Comparison of ENCODE assay signal across 1 cellular context in the genomic region with DNA sequence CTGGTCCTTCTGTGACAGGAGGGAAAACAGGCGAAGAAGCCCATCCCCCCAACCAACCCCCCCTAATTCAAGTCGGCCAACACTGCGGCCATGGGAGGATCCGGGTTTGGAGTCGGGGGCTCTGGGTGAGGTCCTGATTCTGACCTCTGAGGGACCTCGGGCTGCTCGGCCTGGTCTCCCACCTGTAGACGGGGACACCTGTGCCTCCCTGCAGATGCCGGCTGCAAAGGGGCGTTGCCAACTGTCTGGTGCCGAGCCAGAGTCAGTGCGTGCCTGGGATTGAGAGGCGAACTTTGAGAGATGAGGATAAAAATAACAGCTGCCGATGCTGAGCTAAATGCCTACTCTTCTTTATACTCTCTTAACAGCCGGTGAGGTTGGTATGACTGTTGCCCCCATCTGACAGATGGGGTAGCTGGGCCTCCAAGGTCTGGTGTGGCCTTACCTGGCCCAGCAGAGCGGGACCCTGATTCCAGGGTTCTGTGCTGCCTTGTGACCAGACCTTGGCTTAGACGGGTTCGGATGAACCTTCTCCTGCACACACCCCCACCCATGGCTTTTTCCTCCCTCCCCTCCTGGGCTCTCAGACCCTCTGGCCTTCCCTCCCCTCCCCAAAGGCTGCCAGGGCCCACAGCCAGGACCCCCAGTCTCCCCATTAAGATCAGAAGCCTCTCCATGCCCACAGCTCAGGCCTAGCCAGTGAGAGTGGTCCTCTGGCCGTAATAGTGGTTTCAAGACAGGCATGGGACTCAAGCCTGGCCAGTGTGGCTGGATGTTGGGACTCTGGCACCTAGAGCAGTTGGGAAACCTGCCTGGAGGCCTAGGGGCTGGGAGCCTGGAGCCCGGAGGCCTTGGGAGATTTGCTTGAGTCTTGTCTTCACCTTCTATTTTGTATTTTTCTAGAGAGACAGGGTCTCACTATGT.
TF ChIP-seq lines count a peak whose summit lies in the region.

No MANE protein-coding gene starts in this region.

TF ChIP-seq in GM23338, 12 proteins besides CTCF, POLR2A, EP300 and RAD21 (continued from another document):
- TF ChIP-seq REST (IDR thresholded peaks at IDR 0.05; ENCODE audit: unreplicated experiment) (no peak), EZH2 (IDR thresholded peaks at IDR 0.05; ENCODE audit: low read depth, unreplicated experiment) (no peak), ZNF331 (CRISPR knock-in tag; IDR thresholded peaks at IDR 0.05; ENCODE audit: low read depth) (no peak), EZH2phosphoT487 (IDR thresholded peaks at IDR 0.05; ENCODE audit: unreplicated experiment) (no peak), POLR2AphosphoS5 (IDR thresholded peaks at IDR 0.05; ENCODE audit: low read depth) (no peak)
